ENCODE assay signal across 8 cellular contexts in the genomic region with DNA sequence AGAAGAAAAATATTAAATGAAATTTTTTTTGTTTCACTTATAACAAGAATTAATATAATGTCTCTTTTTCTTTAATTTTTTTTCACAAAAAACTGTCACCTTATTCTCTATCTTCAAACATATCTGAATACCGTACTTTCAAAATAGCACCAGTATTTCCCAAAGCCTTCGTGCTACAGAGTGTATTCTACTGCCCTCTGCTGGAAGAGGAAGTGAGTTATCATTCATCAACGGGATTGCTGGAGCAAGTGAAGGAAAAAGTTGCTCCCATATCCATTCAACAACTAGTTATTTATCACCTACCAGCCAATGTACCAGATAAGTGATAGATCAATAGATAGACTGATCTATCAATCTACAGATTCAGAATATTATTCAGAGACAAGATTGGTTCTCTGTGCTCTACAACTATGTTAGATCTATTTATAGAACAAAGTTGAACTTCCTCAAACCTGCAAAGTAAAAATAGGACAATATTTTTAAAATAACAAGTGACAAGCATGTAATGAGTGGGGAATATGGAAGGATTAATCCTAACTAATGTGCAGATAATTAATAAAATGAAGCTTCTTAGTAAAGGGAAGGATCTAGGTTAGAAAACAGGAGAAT. TPM values are rescaled to one million over a fixed set of nuclear protein-coding genes. Genes with fewer than 3 reads are reported as not detected.
DNase-seq lines count a peak whose midpoint lies in the region; ATAC-seq and TF ChIP-seq lines count a peak whose summit lies in the region.

No MANE protein-coding gene starts in this region.

- no peak overlapping the region for H3K27ac ChIP-seq in coronary artery

- DNase-seq in Ammon's horn (ENCODE audit: low spot score) (peak; percentile 70), NCI-H69 (lab: John Stamatoyannopoulos, UW) (peak; percentile 82), choroid plexus epithelial cell (ENCODE audit: low read depth) (peak; percentile 44), mucosa of gallbladder (ENCODE audit: low spot score) (peak; percentile 19), coronary artery (ENCODE audit: low spot score) (no peak), activated gamma-delta T cell (lab: John Stamatoyannopoulos, UW) (no peak)

- H3K4me3 ChIP-seq in choroid plexus epithelial cell (ENCODE audit: low read depth, low read length): no peak overlapping the region
- no peak overlapping the region for H3K4me3 ChIP-seq in coronary artery

- TF ChIP-seq CTCF in choroid plexus epithelial cell (conservative IDR thresholded peaks at IDR 0.05; ENCODE audit: low read depth, low read length) (peak; percentile 66), coronary artery (IDR thresholded peaks at IDR 0.05) (no peak)

- ATAC-seq in GM18511 (IDR thresholded peaks at IDR 0.05; ENCODE audit: unreplicated experiment) (peak; percentile 78), HG03175 (IDR thresholded peaks at IDR 0.05; ENCODE audit: unreplicated experiment) (peak; percentile 75)

RNA-seq across cellular contexts. Expression of a gene that starts 26.7 kb away (rescaled TPM):
- not detected for total RNA-seq in mucosa of gallbladder

Comparison
In these comparisons a context has a peak if more than half of its experiments do, and no peak if none do; other contexts are left out.
1. DNase-seq: peak in Ammon's horn (single experiment), NCI-H69 (single experiment), choroid plexus epithelial cell (single experiment) and mucosa of gallbladder (single experiment); none in coronary artery (single experiment) and activated gamma-delta T cell (single experiment).